Comparison of ENCODE assay signal across 1 cellular context in genomic region chr7:150615221-150615755, GRCh38.
TF ChIP-seq lines count a peak whose summit lies in the region.
"Not testable (repeated sequence)": the region's sequence is repeated elsewhere in the genome, so short reads cannot be mapped to it uniquely, and the experiment has no call there.

No MANE protein-coding gene starts in this region.

TF ChIP-seq in K562, 482 proteins besides CTCF, POLR2A, EP300 and RAD21:
- TF ChIP-seq SMAD4 (CRISPR knock-in tag; conservative IDR thresholded peaks at IDR 0.05) (peak; percentile 65), PBX2 (tag; conservative IDR thresholded peaks at IDR 0.05; ENCODE audit: low read depth) (peak; percentile 85), MEIS2 (IDR thresholded peaks at IDR 0.05; ENCODE audit: partially characterized antibody) (peak; percentile 53)
- TF ChIP-seq PBX2 (CRISPR knock-in tag; IDR thresholded peaks at IDR 0.05; ENCODE audit: low read depth): not testable (repeated sequence)
